ENCODE assay signal across 14 cellular contexts in genomic region chr20:13649548-13649947, GRCh38. TPM values are rescaled to one million over a fixed set of nuclear protein-coding genes. Genes with fewer than 3 reads are reported as not detected.
DNase-seq lines count a peak whose midpoint lies in the region; ATAC-seq, FAIRE-seq and TF ChIP-seq lines count a peak whose summit lies in the region.
"Had no signal": no experiment of that assay in that cellular context is flagged by ENCODE, and none has a peak within 500 bp of the region (broad histone marks: within the 10 kb centered on the region; RNA-seq: fewer than 3 reads in every experiment).

No MANE protein-coding gene starts in this region.

- no peaks in the 10 kb centered on the region for H3K9me3 Mint-ChIP-seq in type B pancreatic cell

- H4K20me1 ChIP-seq in H1 (replicated peaks in 1 of 2; ENCODE audit: control insufficient read depth in 1 of 2, insufficient read depth in 2 of 2, low read length in 2 of 2), result no peaks in the 10 kb centered on the region

- H2AFZ ChIP-seq in H1 (ENCODE audit: low read length), result no peak overlapping the region

- H3K4me1 Mint-ChIP-seq in type B pancreatic cell (ENCODE audit: unreplicated experiment), result peaks cover 18% of the 10 kb centered on the region

- no peak overlapping the region for H2BK5ac ChIP-seq in H1 (ENCODE audit: low read depth, low read length)

- H3K4ac ChIP-seq in H1 (replicated peaks; ENCODE audit: insufficient read length, low read depth, low read length), result no peak overlapping the region

- peak overlapping the region; percentile 11 for H3K27ac Mint-ChIP-seq in type B pancreatic cell

- DNase-seq in NCI-H2171 treated with DMSO at 0.1 percent for 48 hours (lab: John Stamatoyannopoulos, UW), result peak; percentile 42
- DNase-seq in NCI-H2171 (lab: John Stamatoyannopoulos, UW), result no peak
- peak in 1 of 2 experiments; percentile 51 for DNase-seq in H1 (ENCODE audit: low read depth in 1 of 2, low spot score in 2 of 2)
- no peak for DNase-seq in type B pancreatic cell (ENCODE audit: extremely low spot score, unreplicated experiment)
- no peak for DNase-seq in stimulated activated CD4-positive, alpha-beta T cell treated with anti-CD3 and anti-CD28 coated beads, Interleukin-4, amount 100 ng/mL, for 4 hours
- no peak for DNase-seq in activated CD4-positive, alpha-beta T cell treated with anti-CD3 and anti-CD28 coated beads for 48 hours
- DNase-seq: 8988T; activated CD8-positive, alpha-beta memory T cell treated with anti-CD3 and anti-CD28 coated beads, Interleukin-2, amount 50 U/mL, for 48 hours; hypothalamus; NCI-H526; SIG-M5 had no signal

- no peak overlapping the region for H3K27ac ChIP-seq in H1 (ENCODE audit: low read depth, low read length)
- no peak overlapping the region for H3K27ac ChIP-seq in liver (ENCODE audit: low read depth in 1 of 2, low read length in 2 of 2)
- H3K27ac ChIP-seq: adrenal gland had no signal

- H3K4me1 ChIP-seq in H1 (replicated peaks in 1 of 4; ENCODE audit: control insufficient read depth in 3 of 4, insufficient read depth in 4 of 4, low read length in 3 of 4) (peaks cover 0 to 9% (median 0%) of the 10 kb centered on the region in 4 experiments; a peak in 1 of 7 replicates), liver (ENCODE audit: control insufficient read depth in 4 of 4, insufficient read depth in 4 of 4, low read length in 3 of 4) (no peaks in the 10 kb centered on the region)
- H3K4me1 ChIP-seq: adrenal gland had no signal

- H3K27me3 ChIP-seq in H1 (replicated peaks in 1 of 4; ENCODE audit: control insufficient read depth in 3 of 4, extremely low read depth in 1 of 4, insufficient read depth in 3 of 4, low read length in 3 of 4) (no peaks in the 10 kb centered on the region), liver (ENCODE audit: control insufficient read depth in 4 of 4, insufficient read depth in 4 of 4, low read length in 3 of 4) (no peaks in the 10 kb centered on the region)
- H3K27me3 ChIP-seq: adrenal gland had no signal

- no peak for TF ChIP-seq POLR2A in H1 (IDR thresholded peaks at IDR 0.05; ENCODE audit: control extremely low read depth in 1 of 2, low read depth in 2 of 2, low read length in 2 of 2)

- TF ChIP-seq EP300 in H1 (IDR thresholded peaks at IDR 0.05; ENCODE audit: borderline replicate concordance in 1 of 2, low read depth in 2 of 2, low read length in 2 of 2), result no peak

- no peaks in the 10 kb centered on the region for H3K36me3 Mint-ChIP-seq in type B pancreatic cell

- no peak for FAIRE-seq in H1 (lab: Jason Lieb, UNC)

- no peaks in the 10 kb centered on the region for H3K27me3 Mint-ChIP-seq in type B pancreatic cell

- H3K18ac ChIP-seq in H1 (ENCODE audit: extremely low read depth, low read length), result no peak overlapping the region

- H3K4me3 Mint-ChIP-seq in type B pancreatic cell, result no peak overlapping the region

- H3K79me1 ChIP-seq in H1 (ENCODE audit: low read depth, low read length), result no peaks in the 10 kb centered on the region

- no peaks in the 10 kb centered on the region for H3K23me2 ChIP-seq in H1 (ENCODE audit: low read depth, low read length)

- no peak overlapping the region for H3K4me3 ChIP-seq in H1 (ENCODE audit: extremely low read depth in 1 of 4, insufficient read depth in 2 of 4, low read depth in 3 of 4, low read length in 4 of 4)
- H3K4me3 ChIP-seq in liver (ENCODE audit: low read depth in 1 of 3, low read length in 3 of 3), result no peak overlapping the region
- H3K4me3 ChIP-seq: adrenal gland had no signal

- CTCF ChIA-PET in H1 (lab: Charles Lee; ENCODE audit: partially characterized antibody), result interaction anchor here (0.8 to 1.6 kb wide), 3 partner anchors 20 to 347 kb away, joined by 3 to 8 read pairs (median 3); no protein-coding TSS in a partner anchor

- H3K9ac ChIP-seq in H1 (replicated peaks in 1 of 4; ENCODE audit: extremely low read depth in 1 of 4, low read depth in 3 of 4, low read length in 3 of 4), result no peak overlapping the region
- H3K9ac ChIP-seq in liver (ENCODE audit: low read depth in 1 of 2, low read length in 2 of 2), result no peak overlapping the region

- peak overlapping the region in 1 of 2 experiments; percentile 43; a peak in 1 of 4 replicates for H3K4me2 ChIP-seq in H1 (ENCODE audit: insufficient read depth in 1 of 2, low read depth in 2 of 2, low read length in 2 of 2)

- ATAC-seq in HG03280 (IDR thresholded peaks at IDR 0.05; ENCODE audit: unreplicated experiment), result no peak

- no peak overlapping the region for H3K14ac ChIP-seq in H1 (ENCODE audit: insufficient read length)

- TF ChIP-seq CTCF in H1 (IDR thresholded peaks at IDR 0.05; ENCODE audit: control extremely low read depth in 1 of 3, insufficient read depth in 1 of 3, low read depth in 1 of 3, low read length in 3 of 3) (no peak), liver (IDR thresholded peaks at IDR 0.05; ENCODE audit: low read depth, low read length, missing input control) (no peak), type B pancreatic cell (conservative IDR thresholded peaks at IDR 0.05) (no peak)

- WGBS in H1 (ENCODE audit: extremely low coverage in 1 of 2, insufficient coverage in 1 of 2, insufficient read length in 1 of 2, insufficient replicate concordance in 2 of 2, low coverage in 1 of 2, low lambda C conversion rate in 2 of 2, missing lambda C conversion rate in 1 of 2), 2 experiments, result 57% methylated on average over 4 of the region's 4 CpGs; no CpG with 5 or more reads in 1 of the 2 experiments
- 52% methylated on average over 4 of the region's 4 CpGs for WGBS in liver

- H2BK120ac ChIP-seq in H1 (replicated peaks; ENCODE audit: low read depth, low read length), result no peak overlapping the region

- H2BK12ac ChIP-seq in H1 (ENCODE audit: low read depth, low read length), result 0 out of 2 replicates have a peak overlapping the region, but pooled peaks have one; percentile 60

- no peaks in the 10 kb centered on the region for H3K79me2 ChIP-seq in H1 (ENCODE audit: control insufficient read depth in 1 of 2, insufficient read depth in 2 of 2, low read length in 2 of 2)

- POLR2A ChIA-PET in H1 (lab: Charles Lee; ENCODE audit: partially characterized antibody), result interaction anchor here (0.5 to 0.6 kb wide), 2 partner anchors 22 to 102 kb away, joined by 3 to 5 read pairs; no protein-coding TSS in a partner anchor

- no peak overlapping the region for H3K56ac ChIP-seq in H1 (replicated peaks; ENCODE audit: insufficient read length, low read depth, low read length)

- H3K9me3 ChIP-seq in H1 (ENCODE audit: insufficient read depth in 2 of 2, low read depth in 1 of 2, low read length in 1 of 2) (no peaks in the 10 kb centered on the region), liver (ENCODE audit: control insufficient read depth in 4 of 4, low read length in 3 of 4) (no peaks in the 10 kb centered on the region)
- H3K9me3 ChIP-seq: adrenal gland had no signal

- H2AK5ac ChIP-seq in H1 (ENCODE audit: low read depth, low read length), result no peak overlapping the region

- TF ChIP-seq RAD21 in H1 (IDR thresholded peaks at IDR 0.05 in 1 of 2, conservative IDR thresholded peaks at IDR 0.05 in 1 of 2; ENCODE audit: low read depth in 2 of 2, low read length in 2 of 2) (no peak), liver (IDR thresholded peaks at IDR 0.05) (no peak)

- no peak overlapping the region for H4K91ac ChIP-seq in H1 (replicated peaks; ENCODE audit: insufficient read length, low read length)

- H3K36me3 ChIP-seq in H1 (ENCODE audit: control insufficient read depth in 2 of 4, insufficient read depth in 4 of 4, low read length in 3 of 4) (no peaks in the 10 kb centered on the region), liver (ENCODE audit: control insufficient read depth in 4 of 4, insufficient read depth in 3 of 4, low read depth in 1 of 4, low read length in 3 of 4) (no peaks in the 10 kb centered on the region)
- H3K36me3 ChIP-seq: adrenal gland had no signal

- H3K23ac ChIP-seq in H1 (ENCODE audit: insufficient read length), result no peak overlapping the region

- no peak overlapping the region for H4K8ac ChIP-seq in H1 (ENCODE audit: extremely low read depth, insufficient read depth, low read length)

- no peak overlapping the region for H4K5ac ChIP-seq in H1 (ENCODE audit: insufficient read length, low read depth, low read length)

- no peak overlapping the region for H2BK15ac ChIP-seq in H1 (ENCODE audit: low read length)

- no peak overlapping the region for H2BK20ac ChIP-seq in H1 (ENCODE audit: low read length)

TF ChIP-seq in H1, 55 proteins besides CTCF, POLR2A, EP300 and RAD21:
- TF ChIP-seq TEAD4 (IDR thresholded peaks at IDR 0.05; ENCODE audit: low read depth, low read length), result no peak
- no peak for TF ChIP-seq CEBPB (IDR thresholded peaks at IDR 0.05; ENCODE audit: low read depth, low read length)
- TF ChIP-seq KDM5A (IDR thresholded peaks at IDR 0.05; ENCODE audit: low read length), result no peak

TF ChIP-seq in liver, 16 proteins besides CTCF, POLR2A, EP300 and RAD21:
- TF ChIP-seq NR2F2 (IDR thresholded peaks at IDR 0.05), result peak; percentile 23
- no peak for TF ChIP-seq ATF3 (IDR thresholded peaks at IDR 0.05)

RNA-seq across cellular contexts. Expression of gene TASP1, which starts 10.8 kb away (rescaled TPM):
- 9.0 and 10.9 TPM in 2 replicates for total RNA-seq in H1 (2021; fragmentation: NEBNext Ultra II Directional; extraction: Animal tissue kit (Norgen Biotek cat#: 25700))
- polyA plus RNA-seq in H1 (2011; rRNA removed) (2.8 and 4.5 TPM in 2 replicates), liver (1 to 10 TPM; 2.5 to 4.4 TPM)
- 6.3 TPM for polyA plus RNA-seq in H1 (2011; cell fraction: cytosol; rRNA removed)
- polyA plus RNA-seq in H1 (2011; cell fraction: nucleus; rRNA removed), result 5.0 TPM
- 4.8 to 7.1 TPM (median 6.5 TPM) in 4 replicates for polyA plus RNA-seq in H1 (2012, experiment 1 of 2)
- 1.1 TPM for polyA plus RNA-seq in H1 (2012, experiment 2 of 2)
- polyA plus RNA-seq in H1 (2013, experiment 1 of 2), result 4.1 TPM
- 4.3 TPM for polyA plus RNA-seq in H1 (2013, experiment 2 of 2)
- polyA minus RNA-seq in H1 (2011; rRNA and poly(A)+ RNA removed), result 16.9 and 17.5 TPM in 2 replicates
- 5.8 TPM for polyA minus RNA-seq in H1 (2011; cell fraction: cytosol; rRNA and poly(A)+ RNA removed)
- polyA minus RNA-seq in H1 (2011; cell fraction: nucleus; rRNA and poly(A)+ RNA removed), result 36.7 TPM
- total RNA-seq in liver (1 to 10 TPM; 5.0 to 10.0 TPM), type B pancreatic cell (ENCODE audit: low replicate concordance) (15.1 and 16.7 TPM in 2 replicates)
